ENCODE assay signal across 22 cellular contexts in the genomic region with DNA sequence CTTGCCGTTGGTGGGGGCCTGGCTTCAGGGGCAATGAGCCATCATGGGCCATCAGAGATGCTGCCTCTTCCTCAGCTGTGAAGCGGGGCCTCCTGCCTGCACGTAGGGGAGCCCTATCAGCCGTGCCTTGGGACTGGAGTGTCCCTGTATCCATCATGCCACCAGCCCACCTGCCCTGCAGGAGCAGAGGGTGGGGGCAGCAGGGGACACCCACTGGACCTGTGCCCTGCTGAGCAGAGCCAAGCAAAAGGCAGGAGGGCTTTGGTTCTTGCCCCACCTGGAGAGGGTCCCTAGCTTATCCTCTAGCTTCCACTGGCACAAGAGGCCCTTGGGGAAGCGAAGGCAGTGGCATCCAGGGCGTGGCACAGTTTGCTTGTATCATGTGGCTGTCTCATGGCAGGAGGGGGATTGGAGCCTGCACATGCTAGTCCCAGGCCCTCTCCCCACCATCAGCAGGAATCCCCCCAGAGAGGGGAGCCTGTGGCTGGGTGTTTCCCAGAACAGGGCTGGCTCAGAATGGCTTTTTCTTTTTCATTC.
"Had no signal": no experiment of that assay in that cellular context is flagged by ENCODE, and none has a peak within 500 bp of the region (broad histone marks: within the 10 kb centered on the region; RNA-seq: fewer than 3 reads in every experiment).

No MANE protein-coding gene starts in this region.

- H3K4me1 ChIP-seq: prostate gland had no signal

- ATAC-seq: activated CD4-positive, alpha-beta T cell treated with anti-CD3 and anti-CD28 coated beads for 36 hours; activated CD8-positive, alpha-beta memory T cell treated with anti-CD3 and anti-CD28 coated beads, Interleukin-2, amount 10 ng/mL, durations not matched to agents 7 days and 5 days; activated T-helper 17 cell treated with anti-CD3 and anti-CD28 coated beads, Interleukin-2, amount 50 U/mL, for 72 hours; body of pancreas; sciatic nerve; stimulated activated naive B cell treated with anti-CD40 and anti-IgM and Interleukin-4, amounts not matched to agents 10 μg/mL and 1 μg/mL and 100 μg/mL, for 72 hours; WTC11 had no signal

- H3K4me3 ChIP-seq: body of pancreas, dorsolateral prefrontal cortex, prostate gland, spleen had no signal

- DNase-seq: activated CD4-positive, alpha-beta memory T cell treated with anti-CD3 and anti-CD28 coated beads, Interleukin-2, amount 10 ng/mL, durations not matched to agents 7 days and 5 days; activated CD4-positive, alpha-beta T cell treated with anti-CD3 and anti-CD28 coated beads for 36 hours; activated CD8-positive, alpha-beta memory T cell treated with anti-CD3 and anti-CD28 coated beads, Interleukin-2, amount 10 ng/mL, durations not matched to agents 7 days and 5 days; activated naive CD4-positive, alpha-beta T cell; activated naive CD8-positive, alpha-beta T cell treated with anti-CD3 and anti-CD28 coated beads, Interleukin-2, amount 10 ng/mL, durations not matched to agents 7 days and 5 days; activated T-cell treated with anti-CD3 and anti-CD28 coated beads, Interleukin-2, amount 50 U/mL, for 1 hour; amygdala; body of pancreas; caudate nucleus; dorsolateral prefrontal cortex; foreskin fibroblast; hypothalamus; islet precursor cell; mammary epithelial cell; nephron progenitor cell; occipital lobe; spleen; stimulated activated naive B cell treated with anti-CD40 and anti-IgM and Interleukin-4, amounts not matched to agents 10 μg/mL and 1 μg/mL and 100 μg/mL, for 72 hours had no signal

- H3K9me3 ChIP-seq: body of pancreas, prostate gland, spleen had no signal

- H3K27ac ChIP-seq: body of pancreas, prostate gland had no signal

- H3K36me3 ChIP-seq: prostate gland, spleen had no signal

- H3K27me3 ChIP-seq: body of pancreas, dorsolateral prefrontal cortex, spleen had no signal
